Comparison of ENCODE assay signal across 15 cellular contexts in the genomic region with DNA sequence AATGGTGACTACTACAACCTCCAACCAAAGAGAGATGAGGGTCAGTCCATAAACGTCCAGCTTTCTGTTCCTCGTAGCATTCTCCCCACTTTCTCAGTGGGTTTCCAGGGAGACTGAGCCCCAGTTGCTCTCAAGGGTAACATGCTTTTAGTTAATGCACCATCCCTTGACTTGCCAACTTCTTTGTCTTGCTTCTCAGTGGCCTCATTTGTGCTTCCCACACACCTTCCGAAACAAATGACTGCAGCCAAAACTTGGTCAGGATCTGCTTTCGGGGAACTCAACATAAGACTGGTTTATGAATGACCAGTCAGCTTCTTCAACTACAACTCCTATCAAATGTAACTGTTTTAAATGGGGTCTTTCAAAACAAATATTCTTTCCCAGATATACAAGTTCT.
"Had no signal": no experiment of that assay in that cellular context is flagged by ENCODE, and none has a peak within 500 bp of the region (broad histone marks: within the 10 kb centered on the region; RNA-seq: fewer than 3 reads in every experiment).

No MANE protein-coding gene starts in this region.

- H3K9ac ChIP-seq: parathyroid adenoma, SK-N-SH had no signal

- H3K9me3 ChIP-seq: gastrocnemius medialis, heart right ventricle, SK-N-SH, upper lobe of right lung had no signal

- ATAC-seq: gastrocnemius medialis; heart right ventricle; left ventricle myocardium superior; naive thymus-derived CD8-positive, alpha-beta T cell; upper lobe of right lung had no signal

- H3K4me3 ChIP-seq: cardiac muscle cell, gastrocnemius medialis, heart right ventricle, upper lobe of right lung had no signal

- DNase-seq: activated B cell treated with CpG ODN at 0.5 μM for 24 hours; activated CD4-positive, alpha-beta memory T cell treated with anti-CD3 and anti-CD28 coated beads for 36 hours; activated CD4-positive, alpha-beta T cell treated with anti-CD3 and anti-CD28 coated beads for 4 hours; activated naive CD8-positive, alpha-beta T cell treated with anti-CD3 and anti-CD28 coated beads for 36 hours; activated T-cell treated with anti-CD3 and anti-CD28 coated beads for 4 hours; amniotic stem cell; gastrocnemius medialis; heart right ventricle; kidney glomerular epithelial cell; left ventricle myocardium superior; naive thymus-derived CD8-positive, alpha-beta T cell; SK-N-SH; upper lobe of right lung had no signal

- H3K27ac ChIP-seq: cardiac muscle cell, parathyroid adenoma had no signal

- H3K27me3 ChIP-seq: cardiac muscle cell, gastrocnemius medialis, heart right ventricle, upper lobe of right lung had no signal

- H3K36me3 ChIP-seq: cardiac muscle cell, gastrocnemius medialis, upper lobe of right lung had no signal
